Comparison of ENCODE assay signal across 20 cellular contexts in genomic region chr11:7869467-7869866, GRCh38. TPM values are rescaled to one million over a fixed set of nuclear protein-coding genes. Genes with fewer than 3 reads are reported as not detected.
"Had no signal": no experiment of that assay in that cellular context is flagged by ENCODE, and none has a peak within 500 bp of the region (broad histone marks: within the 10 kb centered on the region; RNA-seq: fewer than 3 reads in every experiment).

No MANE protein-coding gene starts in this region.

- H3K27ac ChIP-seq: coronary artery, foreskin keratinocyte, stomach, thoracic aorta had no signal

- FAIRE-seq: islet of Langerhans had no signal

- H3K4me1 ChIP-seq: stomach had no signal

- ATAC-seq: activated CD8-positive, alpha-beta memory T cell treated with anti-CD3 and anti-CD28 coated beads, Interleukin-2, amount 10 ng/mL, durations not matched to agents 7 days and 5 days; activated T-cell treated with anti-CD3 and anti-CD28 coated beads, Interleukin-2, amount 50 U/mL, for 4 hours; foreskin keratinocyte; left lobe of liver had no signal

- H3K4me3 ChIP-seq: coronary artery, stomach, thoracic aorta had no signal

- H3K9me3 ChIP-seq: thoracic aorta had no signal

- DNase-seq: activated CD4-positive, alpha-beta T cell treated with anti-CD3 and anti-CD28 coated beads for 1 hour; activated CD4-positive, alpha-beta T cell treated with anti-CD3 and anti-CD28 coated beads, Interleukin-2, amount 50 U/mL, for 48 hours; activated CD8-positive, alpha-beta memory T cell treated with anti-CD3 and anti-CD28 coated beads, Interleukin-2, amount 10 ng/mL, durations not matched to agents 7 days and 5 days; activated naive CD8-positive, alpha-beta T cell treated with anti-CD3 and anti-CD28 coated beads, Interleukin-2, amount 10 ng/mL, durations not matched to agents 7 days and 5 days; activated T-cell treated with anti-CD3 and anti-CD28 coated beads, Interleukin-2, amount 50 U/mL, for 4 hours; aorta; caudate nucleus; effector CD8-positive, alpha-beta T cell; foreskin keratinocyte; head of caudate nucleus; stimulated activated CD4-positive, alpha-beta T cell treated with anti-CD3 and anti-CD28 coated beads, Interleukin-4, amount 100 ng/mL, for 4 hours; stomach had no signal

- H3K36me3 ChIP-seq: stomach, thoracic aorta had no signal

RNA-seq across cellular contexts. Expression of gene OR5P3, which starts 38.8 kb away (rescaled TPM):
- total RNA-seq: activated CD8-positive, alpha-beta memory T cell treated with anti-CD3 and anti-CD28 coated beads, Interleukin-2, amount 10 ng/mL, durations not matched to agents 7 days and 5 days; activated naive CD8-positive, alpha-beta T cell treated with anti-CD3 and anti-CD28 coated beads, Interleukin-2, amount 10 ng/mL, durations not matched to agents 7 days and 5 days; activated T-cell treated with anti-CD3 and anti-CD28 coated beads, Interleukin-2, amount 50 U/mL, for 4 hours; epithelial cell of proximal tubule; left lobe of liver; neural crest cell; osteocyte; skeletal muscle tissue had no signal
- polyA plus RNA-seq: aorta, foreskin keratinocyte, stomach had no signal
